ENCODE assay signal across 8 cellular contexts in genomic region chr5:141922827-141923442, GRCh38. TPM values are rescaled to one million over a fixed set of nuclear protein-coding genes. Genes with fewer than 3 reads are reported as not detected.
DNase-seq lines count a peak whose midpoint lies in the region; ATAC-seq and TF ChIP-seq lines count a peak whose summit lies in the region.
"Not testable (repeated sequence)": the region's sequence is repeated elsewhere in the genome, so short reads cannot be mapped to it uniquely, and the experiment has no call there.

No MANE protein-coding gene starts in this region.

- peaks cover 16% of the 10 kb centered on the region for H3F3A ChIP-seq in GM23338 (replicated peaks; ENCODE audit: low read depth)
- H3F3A ChIP-seq in OCI-LY1 (ENCODE audit: insufficient read depth, low read length) = not testable (repeated sequence)

- H3K4me3 ChIP-seq in BLaER1 treated with 17β-estradiol and CSF1 and Interleukin-3, amounts not matched to agents 10 nM and 100 nM = peak overlapping the region; percentile 61 to 78 (median 68)
- H3K4me3 ChIP-seq in GM23338 = peak overlapping the region; percentile 69
- peak overlapping the region; percentile 94 for H3K4me3 ChIP-seq in OCI-LY1 (ENCODE audit: low read depth, low read length, poor library complexity, severe bottlenecking)
- H3K4me3 ChIP-seq in ectodermal cell (ENCODE audit: insufficient read depth, low read depth, low read length) = peak overlapping the region; percentile 53
- peak overlapping the region; percentile 73 for H3K4me3 ChIP-seq in iPS-11a (ENCODE audit: low read depth, low read length)
- peak overlapping the region; percentile 48 to 65 (median 59) for H3K4me3 ChIP-seq in stomach

- H3K27me3 Mint-ChIP-seq in GM23338 (ENCODE audit: insufficient read depth, low read depth, poor library complexity) = peaks cover 13% of the 10 kb centered on the region
- H3K27me3 Mint-ChIP-seq in activated T-helper 2 cell treated with anti-CD3 and anti-CD28 coated beads, Interferon-gamma antibody, Interleukin-2, Interleukin-4, amounts not matched to agents 10 μg/mL and 5 μg/mL and 100 μg/mL, durations not matched to agents 14 hours and 24 hours and 36 hours (ENCODE audit: low read depth); nephron (ENCODE audit: low read depth): not testable (repeated sequence)

- DNase-seq in GM23338 (ENCODE audit: low spot score); activated T-helper 2 cell treated with anti-CD3 and anti-CD28 coated beads, Interferon-gamma antibody, Interleukin-2, Interleukin-4, amounts not matched to agents 10 μg/mL and 5 μg/mL and 100 μg/mL, durations not matched to agents 14 hours and 24 hours and 36 hours (ENCODE audit: low spot score); stomach: not testable (repeated sequence)

- 70 to 71% methylated on average over 28 of the region's 28 CpGs for WGBS in ectodermal cell, 2 experiments
- WGBS in stomach, 5 donors = 46 to 57% (median 48%) methylated on average over 26 to 28 of the region's 28 CpGs

- peaks cover 6 to 34% (median 20%) of the 10 kb centered on the region in 11 experiments; a peak in 15 of 22 replicates for H4K20me1 ChIP-seq in BLaER1 treated with 17β-estradiol and CSF1 and Interleukin-3, amounts not matched to agents 10 nM and 100 nM
- H4K20me1 ChIP-seq in GM23338 (replicated peaks; ENCODE audit: insufficient read depth); OCI-LY1 (ENCODE audit: insufficient read depth, low read length): not testable (repeated sequence)

- H3K4me1 Mint-ChIP-seq in GM23338 = not testable (repeated sequence)
- peaks cover 13% of the 10 kb centered on the region for H3K4me1 Mint-ChIP-seq in activated T-helper 2 cell treated with anti-CD3 and anti-CD28 coated beads, Interferon-gamma antibody, Interleukin-2, Interleukin-4, amounts not matched to agents 10 μg/mL and 5 μg/mL and 100 μg/mL, durations not matched to agents 14 hours and 24 hours and 36 hours (ENCODE audit: low read depth)
- peaks cover 17% of the 10 kb centered on the region for H3K4me1 Mint-ChIP-seq in nephron

- H3K9me3 Mint-ChIP-seq in GM23338; activated T-helper 2 cell treated with anti-CD3 and anti-CD28 coated beads, Interferon-gamma antibody, Interleukin-2, Interleukin-4, amounts not matched to agents 10 μg/mL and 5 μg/mL and 100 μg/mL, durations not matched to agents 14 hours and 24 hours and 36 hours; nephron: not testable (repeated sequence)

- H3K36me3 Mint-ChIP-seq in GM23338 (ENCODE audit: low read depth) (peaks cover 35% of the 10 kb centered on the region), nephron (ENCODE audit: low read depth) (peaks cover 27% of the 10 kb centered on the region)
- peaks cover 31% of the 10 kb centered on the region for H3K36me3 Mint-ChIP-seq in activated T-helper 2 cell treated with anti-CD3 and anti-CD28 coated beads, Interferon-gamma antibody, Interleukin-2, Interleukin-4, amounts not matched to agents 10 μg/mL and 5 μg/mL and 100 μg/mL, durations not matched to agents 14 hours and 24 hours and 36 hours (ENCODE audit: low read depth)

- TF ChIP-seq CTCF in GM23338 (conservative IDR thresholded peaks at IDR 0.05; ENCODE audit: low read depth in 2 of 2); OCI-LY1 (IDR thresholded peaks at IDR 0.05; ENCODE audit: low read length); nephron (IDR thresholded peaks at IDR 0.05; ENCODE audit: unreplicated experiment in 3 of 3); stomach (IDR thresholded peaks at IDR 0.05): not testable (repeated sequence)

- H3K4me3 Mint-ChIP-seq in GM23338 (peak overlapping the region; percentile 81), nephron (peak overlapping the region; percentile 85 to 90 (median 88))
- H3K4me3 Mint-ChIP-seq in activated T-helper 2 cell treated with anti-CD3 and anti-CD28 coated beads, Interferon-gamma antibody, Interleukin-2, Interleukin-4, amounts not matched to agents 10 μg/mL and 5 μg/mL and 100 μg/mL, durations not matched to agents 14 hours and 24 hours and 36 hours (ENCODE audit: low read depth) = peak overlapping the region; percentile 88

- H3K27ac ChIP-seq in BLaER1 treated with 17β-estradiol and CSF1 and Interleukin-3, amounts not matched to agents 10 nM and 100 nM = peak overlapping the region; percentile 87 to 97 (median 95)
- H3K27ac ChIP-seq in GM23338 (ENCODE audit: low read depth) (peak overlapping the region; percentile 79), OCI-LY1 (ENCODE audit: low read depth, low read length, poor library complexity, severe bottlenecking) (peak overlapping the region; percentile 74), stomach (peak overlapping the region; percentile 93 to 99 (median 95))
- H3K27ac ChIP-seq in ectodermal cell (ENCODE audit: insufficient read depth, low read depth, low read length, poor library complexity, severe bottlenecking) = not testable (repeated sequence)

- not testable (repeated sequence) for TF ChIP-seq POLR2A in stomach (IDR thresholded peaks at IDR 0.05)

- ATAC-seq in GM23338 = not testable (repeated sequence)

- peak overlapping the region; percentile 88 to 95 (median 93) for H3K9ac ChIP-seq in BLaER1 treated with 17β-estradiol and CSF1 and Interleukin-3, amounts not matched to agents 10 nM and 100 nM
- peak overlapping the region; percentile 96 for H3K9ac ChIP-seq in OCI-LY1 (ENCODE audit: low read length)

- H3K4me2 ChIP-seq in BLaER1 treated with 17β-estradiol and CSF1 and Interleukin-3, amounts not matched to agents 10 nM and 100 nM = peak overlapping the region; percentile 86 to 99 (median 95)
- H3K4me2 ChIP-seq in GM23338 (peak overlapping the region; percentile 94), OCI-LY1 (ENCODE audit: low read length) (peak overlapping the region; percentile 95)

- peak overlapping the region; percentile 52; the same call in 1 of the 2 replicates for H3K27ac Mint-ChIP-seq in GM23338
- H3K27ac Mint-ChIP-seq in activated T-helper 2 cell treated with anti-CD3 and anti-CD28 coated beads, Interferon-gamma antibody, Interleukin-2, Interleukin-4, amounts not matched to agents 10 μg/mL and 5 μg/mL and 100 μg/mL, durations not matched to agents 14 hours and 24 hours and 36 hours = peak overlapping the region; percentile 89
- peak overlapping the region; percentile 86 to 99 (median 93) for H3K27ac Mint-ChIP-seq in nephron

- H3K4me1 ChIP-seq in BLaER1 treated with 17β-estradiol and CSF1 and Interleukin-3, amounts not matched to agents 10 nM and 100 nM = peaks cover 19 to 51% (median 28%) of the 10 kb centered on the region in 10 experiments
- H3K4me1 ChIP-seq in GM23338 (ENCODE audit: insufficient read depth) = peaks cover 12% of the 10 kb centered on the region; the same call in 1 of the 2 replicates
- H3K4me1 ChIP-seq in OCI-LY1 (ENCODE audit: insufficient read depth, low read length, severe bottlenecking) = peaks cover 18% of the 10 kb centered on the region
- H3K4me1 ChIP-seq in ectodermal cell (ENCODE audit: control insufficient read depth, insufficient read depth, low read length) = not testable (repeated sequence)
- peaks cover 7 to 42% (median 24%) of the 10 kb centered on the region in 4 donors for H3K4me1 ChIP-seq in stomach

- not testable (repeated sequence) for H3K27me3 ChIP-seq in BLaER1 treated with 17β-estradiol and CSF1 and Interleukin-3, amounts not matched to agents 10 nM and 100 nM; GM23338 (ENCODE audit: insufficient read depth); OCI-LY1 (ENCODE audit: insufficient read depth, low read length); ectodermal cell (ENCODE audit: control insufficient read depth, insufficient read depth, low read length, poor library complexity, severe bottlenecking); stomach

- H2AFZ ChIP-seq in GM23338 = peak overlapping the region; percentile 39
- not testable (repeated sequence) for H2AFZ ChIP-seq in OCI-LY1 (ENCODE audit: low read length)

- H3K79me2 ChIP-seq in GM23338 (replicated peaks; ENCODE audit: insufficient read depth) = peaks cover 15% of the 10 kb centered on the region
- not testable (repeated sequence) for H3K79me2 ChIP-seq in OCI-LY1 (ENCODE audit: insufficient read depth, low read length)

- not testable (repeated sequence) for H3K9me2 ChIP-seq in GM23338 (ENCODE audit: insufficient read depth); OCI-LY1 (ENCODE audit: low read depth, low read length)

- TF ChIP-seq EP300 in stomach (IDR thresholded peaks at IDR 0.05) = not testable (repeated sequence)

- intact Hi-C loops in activated T-helper 2 cell treated with anti-CD3 and anti-CD28 coated beads, Interferon-gamma antibody, Interleukin-2, Interleukin-4, amounts not matched to agents 10 μg/mL and 5 μg/mL and 100 μg/mL, durations not matched to agents 14 hours and 24 hours and 36 hours (cut with micrococcal nuclease) = loop anchor here (1.0 to 5.0 kb wide), 3 partner anchors 46 to 184 kb away; partner anchors contain the start of genes NDFIP1 and RNF14
- intact Hi-C loops in stomach (cut with DNase I; ENCODE audit: low total_unique reads) = not testable (repeated sequence)

- H3K9me3 ChIP-seq in BLaER1 treated with 17β-estradiol and CSF1 and Interleukin-3, amounts not matched to agents 10 nM and 100 nM (replicated peaks in 1 of 11); OCI-LY1 (ENCODE audit: low read length); ectodermal cell (ENCODE audit: control insufficient read depth, low read length); stomach: not testable (repeated sequence)

- peaks cover 29 to 36% (median 30%) of the 10 kb centered on the region in 11 experiments for H3K36me3 ChIP-seq in BLaER1 treated with 17β-estradiol and CSF1 and Interleukin-3, amounts not matched to agents 10 nM and 100 nM
- peaks cover 27% of the 10 kb centered on the region for H3K36me3 ChIP-seq in GM23338 (ENCODE audit: insufficient read depth)
- peaks cover 22% of the 10 kb centered on the region for H3K36me3 ChIP-seq in OCI-LY1 (ENCODE audit: insufficient read depth, low read length)
- peaks cover 16% of the 10 kb centered on the region for H3K36me3 ChIP-seq in ectodermal cell (ENCODE audit: control insufficient read depth, insufficient read depth, low read length)
- H3K36me3 ChIP-seq in stomach = peaks cover 17 to 33% (median 32%) of the 10 kb centered on the region in 4 donors

RNA-seq across cellular contexts. Expression of gene DELE1, which starts 0.7 kb away (rescaled TPM):
- 50.0 and 62.2 TPM in 2 replicates for total RNA-seq in GM23338 (2014; rRNA removed; shearing (Covaris generic))
- polyA plus RNA-seq in GM23338 (2016; fragmentation: Nextera tagmentation; extraction: Ambion mirVana) (25.6 and 26.9 TPM in 2 replicates), stomach (10 to 100 TPM; 29.2 to 39.8 (median 32.6) TPM)
- 74.1 and 76.8 TPM in 2 replicates for total RNA-seq in activated T-helper 2 cell treated with anti-CD3 and anti-CD28 coated beads, Interferon-gamma antibody, Interleukin-2, Interleukin-4, amounts not matched to agents 10 μg/mL and 5 μg/mL and 100 μg/mL, durations not matched to agents 14 hours and 24 hours and 36 hours
- polyA plus RNA-seq in ectodermal cell (2013, experiment 1 of 4) = 99.4 TPM
- polyA plus RNA-seq in ectodermal cell (2013, experiment 2 of 4) = 94.0 TPM
- 81.3 TPM for polyA plus RNA-seq in ectodermal cell (2013, experiment 3 of 4)
- 79.2 TPM for polyA plus RNA-seq in ectodermal cell (2013, experiment 4 of 4)
- total RNA-seq in stomach = 100 to 1,000 TPM in 1 of 5 donors, 10 to 100 TPM in 4; 65.0 to 100 (median 98.2) TPM

RNA-seq across cellular contexts. Expression of gene PCDH12, which starts 35.1 kb away (rescaled TPM):
- total RNA-seq in GM23338 (2014; rRNA removed; shearing (Covaris generic)) = 0.12 and 0.14 TPM in 2 replicates
- polyA plus RNA-seq in GM23338 (2016; fragmentation: Nextera tagmentation; extraction: Ambion mirVana) (0.29 and 0.33 TPM in 2 replicates), stomach (under 1 TPM; 0.35 to 0.46 (median 0.37) TPM)
- total RNA-seq in activated T-helper 2 cell treated with anti-CD3 and anti-CD28 coated beads, Interferon-gamma antibody, Interleukin-2, Interleukin-4, amounts not matched to agents 10 μg/mL and 5 μg/mL and 100 μg/mL, durations not matched to agents 14 hours and 24 hours and 36 hours = 1.1 and 1.3 TPM in 2 replicates
- not detected for polyA plus RNA-seq in ectodermal cell (2013, experiment 1 of 4)
- not detected for polyA plus RNA-seq in ectodermal cell (2013, experiment 2 of 4)
- polyA plus RNA-seq in ectodermal cell (2013, experiment 3 of 4) = not detected
- 0.04 TPM for polyA plus RNA-seq in ectodermal cell (2013, experiment 4 of 4)
- total RNA-seq in stomach = 1 to 10 TPM; 1.2 to 7.0 (median 3.7) TPM

RNA-seq across cellular contexts. Expression of gene PCDH1, which starts 44.7 kb away (rescaled TPM):
- total RNA-seq in GM23338 (2014; rRNA removed; shearing (Covaris generic)) = 155 and 183 TPM in 2 replicates
- polyA plus RNA-seq in GM23338 (2016; fragmentation: Nextera tagmentation; extraction: Ambion mirVana) (26.2 and 27.8 TPM in 2 replicates), stomach (10 to 100 TPM in 2 of 3 donors, 1 to 10 TPM in 1; 8.7 to 20.9 (median 10.6) TPM)
- total RNA-seq in activated T-helper 2 cell treated with anti-CD3 and anti-CD28 coated beads, Interferon-gamma antibody, Interleukin-2, Interleukin-4, amounts not matched to agents 10 μg/mL and 5 μg/mL and 100 μg/mL, durations not matched to agents 14 hours and 24 hours and 36 hours = not detected in 2 replicates
- polyA plus RNA-seq in ectodermal cell (2013, experiment 1 of 4) = 13.4 TPM
- polyA plus RNA-seq in ectodermal cell (2013, experiment 2 of 4) = 21.3 TPM
- 17.2 TPM for polyA plus RNA-seq in ectodermal cell (2013, experiment 3 of 4)
- 17.5 TPM for polyA plus RNA-seq in ectodermal cell (2013, experiment 4 of 4)
- total RNA-seq in stomach = 10 to 100 TPM; 35.3 to 96.9 (median 79.1) TPM

RNA-seq across cellular contexts. Expression of gene RNF14, which starts 46.0 kb away (rescaled TPM):
- 18.1 and 19.0 TPM in 2 replicates for total RNA-seq in GM23338 (2014; rRNA removed; shearing (Covaris generic))
- polyA plus RNA-seq in GM23338 (2016; fragmentation: Nextera tagmentation; extraction: Ambion mirVana) (4.5 and 8.9 TPM in 2 replicates), stomach (10 to 100 TPM; 14.4 to 26.1 (median 25.5) TPM)
- 22.0 and 24.1 TPM in 2 replicates for total RNA-seq in activated T-helper 2 cell treated with anti-CD3 and anti-CD28 coated beads, Interferon-gamma antibody, Interleukin-2, Interleukin-4, amounts not matched to agents 10 μg/mL and 5 μg/mL and 100 μg/mL, durations not matched to agents 14 hours and 24 hours and 36 hours
- 29.3 TPM for polyA plus RNA-seq in ectodermal cell (2013, experiment 1 of 4)
- polyA plus RNA-seq in ectodermal cell (2013, experiment 2 of 4) = 23.8 TPM
- 23.0 TPM for polyA plus RNA-seq in ectodermal cell (2013, experiment 3 of 4)
- polyA plus RNA-seq in ectodermal cell (2013, experiment 4 of 4) = 26.3 TPM
- 10 to 100 TPM; 24.2 to 67.4 (median 43.2) TPM for total RNA-seq in stomach

Comparison
In these comparisons a context has a peak if more than half of its experiments do, and no peak if none do; other contexts are left out.
1. RNA of gene PCDH1, which starts 44.7 kb away (total RNA-seq): 155 to 183 TPM in GM23338 and 35.3 to 96.9 TPM in stomach; not detected in activated T-helper 2 cell treated with anti-CD3 and anti-CD28 coated beads, Interferon-gamma antibody, Interleukin-2, Interleukin-4, amounts not matched to agents 10 μg/mL and 5 μg/mL and 100 μg/mL, durations not matched to agents 14 hours and 24 hours and 36 hours; every median in the first group is over 10 times any median in the second.
2. Peak in every context shown above with its lines, with median percentiles within 50 percentile points of each other: H3K4me2 ChIP-seq, H3K4me3 ChIP-seq, H3K27ac Mint-ChIP-seq and H3K4me3 Mint-ChIP-seq.